In the genomic region with DNA sequence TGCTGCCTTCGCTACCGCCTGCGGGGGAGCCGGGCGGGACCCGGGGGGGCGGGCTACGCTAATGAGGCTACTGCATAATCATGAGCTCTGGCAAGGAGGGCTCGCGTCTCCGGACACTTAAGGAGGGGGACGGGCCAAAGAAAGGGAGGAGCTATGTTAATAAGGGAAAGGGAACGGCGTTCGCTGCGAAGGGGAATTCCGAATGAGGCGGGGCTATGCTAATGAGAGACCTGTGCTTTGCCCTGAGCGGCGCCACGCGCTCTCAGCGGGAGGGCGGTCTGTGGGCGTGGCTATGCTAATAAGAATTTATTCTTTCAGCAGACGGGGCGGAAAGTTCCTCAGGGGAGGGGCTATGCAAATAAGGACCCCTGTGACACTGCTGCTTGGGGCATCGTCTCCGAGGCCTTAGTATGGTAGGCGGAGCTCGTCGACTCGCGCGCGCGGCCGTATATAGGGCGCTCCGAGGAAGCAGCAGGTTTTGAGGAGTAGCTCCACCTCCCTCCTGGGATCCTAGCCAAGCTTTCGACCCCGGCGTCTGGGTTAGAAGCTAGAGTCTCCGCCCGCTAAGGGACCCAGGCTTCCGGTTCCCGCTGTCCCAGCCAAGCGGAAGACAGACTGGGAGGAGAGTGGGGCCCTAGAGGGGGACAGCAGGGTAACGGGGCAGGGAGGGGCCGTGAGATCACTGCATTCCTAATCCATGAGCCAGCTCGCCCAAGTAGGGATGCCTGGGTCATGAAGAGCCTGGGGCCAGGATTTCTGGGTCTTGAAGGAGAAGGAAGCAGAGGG, we compare ENCODE assay signal across 8 cellular contexts. TPM values are rescaled to one million over a fixed set of nuclear protein-coding genes. Genes with fewer than 3 reads are reported as not detected.
DNase-seq lines count a peak whose midpoint lies in the region; ATAC-seq lines count a peak whose summit lies in the region.

A gene (minus strand): TSS at position 31 of the 786 bp plus-strand sequence. CDS start 45 bp downstream, outside the sequence.

- CTCF ChIA-PET in CD8-positive, alpha-beta memory T cell (lab: Charles Lee) = interaction anchor here (0.9 to 2.7 kb wide), 13 partner anchors 15 to 236 kb away, joined by 3 to 18 read pairs (median 4); a partner anchor contains a TSS

- peak; percentile 99 to 100 (median 99) for DNase-seq in CD8-positive, alpha-beta memory T cell
- peak; percentile 100 for DNase-seq in HS-5 (ENCODE audit: low read depth)
- peak; percentile 100 for DNase-seq in NK-92 treated with Interleukin-12 subunit alpha and Interleukin-12 subunit beta, amount 100 ng/mL, for 24 hours (lab: John Stamatoyannopoulos, UW)
- DNase-seq in activated CD8-positive, alpha-beta memory T cell treated with anti-CD3 and anti-CD28 coated beads for 4 hours (ENCODE audit: low read depth in 2 of 2) = peak; percentile 100
- DNase-seq in effector memory CD4-positive, alpha-beta T cell = peak; percentile 99 to 100 (median 99)
- peak; percentile 99 to 100 for DNase-seq in lung microvascular endothelial cell (ENCODE audit: low read depth in 2 of 2)
- DNase-seq in stimulated activated CD4-positive, alpha-beta T cell treated with anti-CD3 and anti-CD28 coated beads, TNF-alpha, amount 100 ng/mL, for 48 hours (ENCODE audit: low read depth in 3 of 3) = peak; percentile 100

- peak within 1 kb of the TSS; percentile 85 to 97 (median 95) for H3K4me3 Mint-ChIP-seq in CD8-positive, alpha-beta memory T cell

- H3K4me3 ChIP-seq in CD8-positive, alpha-beta memory T cell (ENCODE audit: low read length) = peak within 1 kb of the TSS; percentile 87
- peak within 1 kb of the TSS; percentile 70 for H3K4me3 ChIP-seq in effector memory CD4-positive, alpha-beta T cell (ENCODE audit: insufficient read depth, low read depth, low read length, poor library complexity, severe bottlenecking)

- peak within 1 kb of the TSS; percentile 94 to 99 (median 98) for H3K27ac Mint-ChIP-seq in CD8-positive, alpha-beta memory T cell

- POLR2A ChIA-PET in CD8-positive, alpha-beta memory T cell (lab: Charles Lee) = interaction anchor here (0.5 to 5.2 kb wide), 20 partner anchors 10 to 305 kb away, joined by 3 to 61 read pairs (median 4); a partner anchor contains a TSS

- H3K4me1 Mint-ChIP-seq in CD8-positive, alpha-beta memory T cell = peaks cover 52 to 67% (median 61%) of the 10 kb centered on the region in 3 donors

- ATAC-seq in GM19468 (IDR thresholded peaks at IDR 0.05; ENCODE audit: extremely low read depth, unreplicated experiment) = peak; percentile 73

- peaks cover 37% of the 10 kb centered on the region for H3K4me1 ChIP-seq in CD8-positive, alpha-beta memory T cell (ENCODE audit: insufficient read depth, low read length)
- peaks cover 34% of the 10 kb centered on the region for H3K4me1 ChIP-seq in effector memory CD4-positive, alpha-beta T cell (ENCODE audit: control insufficient read depth, insufficient read depth, low read length, poor library complexity, severe bottlenecking)

- H3K27me3 ChIP-seq in CD8-positive, alpha-beta memory T cell (ENCODE audit: insufficient read depth, low read length, poor library complexity, severe bottlenecking) = no peaks in the 10 kb centered on the region
- H3K27me3 ChIP-seq in effector memory CD4-positive, alpha-beta T cell (replicated peaks; ENCODE audit: control insufficient read depth, insufficient read depth, low read length, poor library complexity, severe bottlenecking) = no peaks in the 10 kb centered on the region

- H3K27me3 Mint-ChIP-seq in CD8-positive, alpha-beta memory T cell = peaks cover 0 to 3% of the 10 kb centered on the region in 2 donors

- peak within 1 kb of the TSS; percentile 94 for H3K27ac ChIP-seq in CD8-positive, alpha-beta memory T cell (ENCODE audit: low read depth, low read length)
- H3K27ac ChIP-seq in effector memory CD4-positive, alpha-beta T cell (ENCODE audit: insufficient read depth, low read length, poor library complexity, severe bottlenecking) = peak within 1 kb of the TSS; percentile 74

- no peaks in the 10 kb centered on the region for H3K36me3 ChIP-seq in CD8-positive, alpha-beta memory T cell (ENCODE audit: insufficient read depth, low read length)
- H3K36me3 ChIP-seq in effector memory CD4-positive, alpha-beta T cell (ENCODE audit: control insufficient read depth, insufficient read depth, low read length) = peaks cover 3% of the 10 kb centered on the region

- peaks cover 0 to 19% (median 0%) of the 10 kb centered on the region in 3 donors for H3K36me3 Mint-ChIP-seq in CD8-positive, alpha-beta memory T cell

- no peaks in the 10 kb centered on the region for H3K9me3 ChIP-seq in CD8-positive, alpha-beta memory T cell (ENCODE audit: low read length)
- H3K9me3 ChIP-seq in effector memory CD4-positive, alpha-beta T cell (ENCODE audit: control insufficient read depth, low read length) = no peaks in the 10 kb centered on the region

- no peaks in the 10 kb centered on the region for H3K9me3 Mint-ChIP-seq in CD8-positive, alpha-beta memory T cell

RNA-seq across cellular contexts. Expression of the gene that starts here (rescaled TPM):
- 1 to 10 TPM; 5.3 to 5.8 TPM for total RNA-seq in CD8-positive, alpha-beta memory T cell
- 16.0 TPM for polyA plus RNA-seq in CD8-positive, alpha-beta memory T cell
- 18.1 and 18.3 TPM in 2 replicates for total RNA-seq in lung microvascular endothelial cell

Comparison
In these comparisons a context has a peak if more than half of its experiments do, and no peak if none do; other contexts are left out.
1. Peak in every context shown above with its lines: DNase-seq, ATAC-seq, H3K4me3 ChIP-seq and H3K27ac ChIP-seq.